9 cellular contexts compared by ENCODE assay signal in genomic region chr10:87816842-87817178, GRCh38. TPM values are rescaled to one million over a fixed set of nuclear protein-coding genes. Genes with fewer than 3 reads are reported as not detected.
DNase-seq lines count a peak whose midpoint lies in the region; ATAC-seq and TF ChIP-seq lines count a peak whose summit lies in the region.
"Had no signal": no experiment of that assay in that cellular context is flagged by ENCODE, and none has a peak within 500 bp of the region (broad histone marks: within the 10 kb centered on the region; RNA-seq: fewer than 3 reads in every experiment).

No MANE protein-coding gene starts in this region.

- DNase-seq in SIG-M5 treated with dmso at 0.1 percent for 504 hours (lab: John Stamatoyannopoulos, UW; ENCODE audit: unreplicated experiment) (peak; percentile 12), SIG-M5 (lab: John Stamatoyannopoulos, UW) (no peak), stomach (no peak), NCI-H2029 treated with DMSO at 0.1 percent for 48 hours (lab: John Stamatoyannopoulos, UW) (no peak), caudate nucleus (lab: John Stamatoyannopoulos, UW) (no peak)
- DNase-seq: stimulated activated CD4-positive, alpha-beta T cell treated with anti-CD3 and anti-CD28 coated beads, Interleukin-4, amount 100 ng/mL, for 1 hour had no signal

- H3K4me1 ChIP-seq in gastroesophageal sphincter: peaks cover 4 to 37% (median 5%) of the 10 kb centered on the region in 3 donors
- H3K4me1 ChIP-seq in stomach: peaks cover 15 to 34% (median 26%) of the 10 kb centered on the region in 4 donors

- no peak for TF ChIP-seq POLR2A in gastroesophageal sphincter (IDR thresholded peaks at IDR 0.05)
- TF ChIP-seq POLR2A in stomach (IDR thresholded peaks at IDR 0.05): no peak

- TF ChIP-seq EP300 in gastroesophageal sphincter (IDR thresholded peaks at IDR 0.05) (no peak), stomach (IDR thresholded peaks at IDR 0.05) (no peak)

- no peaks in the 10 kb centered on the region for H3K27me3 ChIP-seq in gastroesophageal sphincter
- no peaks in the 10 kb centered on the region for H3K27me3 ChIP-seq in stomach

- peaks cover 12% of the 10 kb centered on the region for H3K36me3 Mint-ChIP-seq in T-helper 1 cell treated with Interleukin-12 subunit alpha and Interleukin-12 subunit beta and Interleukin-4 antibody, amounts not matched to agents 30 μg/mL and 1 μg/mL, for 36 hours (ENCODE audit: low read depth)

- TF ChIP-seq CTCF in gastroesophageal sphincter (IDR thresholded peaks at IDR 0.05): no peak
- TF ChIP-seq CTCF in stomach (IDR thresholded peaks at IDR 0.05): no peak

- H3K4me3 Mint-ChIP-seq in T-helper 1 cell treated with Interleukin-12 subunit alpha and Interleukin-12 subunit beta and Interleukin-4 antibody, amounts not matched to agents 30 μg/mL and 1 μg/mL, for 36 hours: peak overlapping the region; percentile 89

- H3K27ac ChIP-seq in gastroesophageal sphincter: no peak overlapping the region
- H3K27ac ChIP-seq in stomach: peak overlapping the region in 2 of 5 donors; percentile 88 to 89
- no peak overlapping the region for H3K27ac ChIP-seq in caudate nucleus (ENCODE audit: low read depth, low read length)

- peaks cover 29% of the 10 kb centered on the region for H3K4me1 Mint-ChIP-seq in T-helper 1 cell treated with Interleukin-12 subunit alpha and Interleukin-12 subunit beta and Interleukin-4 antibody, amounts not matched to agents 30 μg/mL and 1 μg/mL, for 36 hours (ENCODE audit: low read depth)

- H3K4me3 ChIP-seq in gastroesophageal sphincter (peak overlapping the region; percentile 66 to 76), stomach (peak overlapping the region; percentile 70 to 81 (median 72))

- H3K36me3 ChIP-seq in gastroesophageal sphincter: peaks cover 0 to 12% of the 10 kb centered on the region in 2 donors
- peaks cover 0 to 13% (median 9%) of the 10 kb centered on the region in 4 donors for H3K36me3 ChIP-seq in stomach

- ATAC-seq in gastroesophageal sphincter: no peak
- ATAC-seq in HG03378 (IDR thresholded peaks at IDR 0.05; ENCODE audit: unreplicated experiment): no peak

- H3K9me3 Mint-ChIP-seq in T-helper 1 cell treated with Interleukin-12 subunit alpha and Interleukin-12 subunit beta and Interleukin-4 antibody, amounts not matched to agents 30 μg/mL and 1 μg/mL, for 36 hours: no peaks in the 10 kb centered on the region

- H3K9me3 ChIP-seq in gastroesophageal sphincter: no peaks in the 10 kb centered on the region
- no peaks in the 10 kb centered on the region for H3K9me3 ChIP-seq in stomach

- peak overlapping the region; percentile 98 for H3K27ac Mint-ChIP-seq in T-helper 1 cell treated with Interleukin-12 subunit alpha and Interleukin-12 subunit beta and Interleukin-4 antibody, amounts not matched to agents 30 μg/mL and 1 μg/mL, for 36 hours

- no peaks in the 10 kb centered on the region for H3K27me3 Mint-ChIP-seq in T-helper 1 cell treated with Interleukin-12 subunit alpha and Interleukin-12 subunit beta and Interleukin-4 antibody, amounts not matched to agents 30 μg/mL and 1 μg/mL, for 36 hours (ENCODE audit: low read depth)

- WGBS in gastroesophageal sphincter (ENCODE audit: low coverage in 1 of 2), 2 donors: 54 to 64% methylated on average over 4 of the region's 4 CpGs
- WGBS in stomach, 5 donors: 27 to 44% (median 29%) methylated on average over 4 of the region's 4 CpGs

- intact Hi-C loops in stomach (cut with DNase I; ENCODE audit: low total_unique reads): no loop called here

RNA-seq across cellular contexts. Expression of gene ATAD1, which starts 1.2 kb away (rescaled TPM):
- 10 to 100 TPM; 36.6 to 52.8 (median 45.8) TPM for total RNA-seq in gastroesophageal sphincter
- total RNA-seq in stomach: 10 to 100 TPM in 4 of 5 donors, 1 to 10 TPM in 1; 9.0 to 61.7 (median 21.6) TPM
- 10 to 100 TPM in 1 of 3 donors, 1 to 10 TPM in 2; 7.0 to 10.6 (median 7.4) TPM for polyA plus RNA-seq in stomach

RNA-seq across cellular contexts. Expression of gene KLLN, which starts 46.5 kb away (rescaled TPM):
- total RNA-seq in gastroesophageal sphincter: under 1 TPM in 3 of 4 donors, not detected in 1; 0.05 to 0.54 (median 0.19) TPM
- under 1 TPM in 1 of 5 donors, not detected in 4; 0.18 TPM for total RNA-seq in stomach
- under 1 TPM; 0.23 to 0.37 (median 0.31) TPM for polyA plus RNA-seq in stomach

RNA-seq across cellular contexts. Expression of gene PTEN, which starts 46.6 kb away (rescaled TPM):
- 100 to 1,000 TPM in 3 of 4 donors, 10 to 100 TPM in 1; 90.8 to 146 (median 112) TPM for total RNA-seq in gastroesophageal sphincter
- 100 to 1,000 TPM in 3 of 5 donors, 10 to 100 TPM in 2; 56.6 to 374 (median 118) TPM for total RNA-seq in stomach
- 10 to 100 TPM; 26.2 to 30.7 (median 30.3) TPM for polyA plus RNA-seq in stomach
